ENCODE assay signal across 1 cellular context in genomic region chr6:97947841-97948240, GRCh38.
TF ChIP-seq lines count a peak whose summit lies in the region.

No MANE protein-coding gene starts in this region.

TF ChIP-seq in SK-N-SH, 30 proteins besides CTCF, POLR2A, EP300 and RAD21 (continued from another document):
- TF ChIP-seq POLR2AphosphoS5 (IDR thresholded peaks at IDR 0.05; ENCODE audit: low read depth, low read length) (peak; percentile 35; the same call in 1 of the 2 replicates), PBX3 (IDR thresholded peaks at IDR 0.05) (peak; percentile 66), RCOR1 (IDR thresholded peaks at IDR 0.05; ENCODE audit: low read length) (no peak), YY1 (IDR thresholded peaks at IDR 0.05; ENCODE audit: low read depth) (no peak), MAX (IDR thresholded peaks at IDR 0.05; ENCODE audit: low read depth) (0 out of 2 replicates have a peak, but pooled peaks have one; percentile 17), NFIC (IDR thresholded peaks at IDR 0.05; ENCODE audit: borderline replicate concordance) (peak; percentile 97)
